In genomic region chr5:7754997-7755596, GRCh38 we compare ENCODE assay signal across 8 cellular contexts.
DNase-seq lines count a peak whose midpoint lies in the region; ATAC-seq and TF ChIP-seq lines count a peak whose summit lies in the region.

No MANE protein-coding gene starts in this region.

- no peaks in the 10 kb centered on the region for H3K4me1 Mint-ChIP-seq in activated CD8-positive, alpha-beta T cell treated with anti-CD3 and anti-CD28 coated beads for 36 hours (ENCODE audit: low read depth)
- peaks cover 7% of the 10 kb centered on the region for H3K4me1 Mint-ChIP-seq in glutamatergic neuron (ENCODE audit: low read depth, unreplicated experiment)

- ATAC-seq in GM18505 (IDR thresholded peaks at IDR 0.05; ENCODE audit: unreplicated experiment) (peak; percentile 82), HG02938 (IDR thresholded peaks at IDR 0.05; ENCODE audit: unreplicated experiment) (peak; percentile 79), gastrocnemius medialis (peak in 1 of 2 donors; percentile 37)
- peak; percentile 58 for ATAC-seq in activated CD8-positive, alpha-beta T cell treated with anti-CD3 and anti-CD28 coated beads for 36 hours

- POLR2A ChIA-PET in activated CD8-positive, alpha-beta T cell treated with anti-CD3 and anti-CD28 coated beads for 36 hours (lab: Charles Lee), result no interaction called here

- no peak for TF ChIP-seq POLR2A in GM18505 (IDR thresholded peaks at IDR 0.05; ENCODE audit: borderline replicate concordance, extremely low read depth, insufficient read depth, insufficient read length)
- no peak for TF ChIP-seq POLR2A in gastrocnemius medialis (IDR thresholded peaks at IDR 0.05)

- H3K36me3 ChIP-seq in BE2C, result no peaks in the 10 kb centered on the region
- no peaks in the 10 kb centered on the region for H3K36me3 ChIP-seq in gastrocnemius medialis

- no peak overlapping the region for H3K4me3 Mint-ChIP-seq in activated CD8-positive, alpha-beta T cell treated with anti-CD3 and anti-CD28 coated beads for 36 hours
- no peak overlapping the region for H3K4me3 Mint-ChIP-seq in glutamatergic neuron (ENCODE audit: unreplicated experiment)

- intact Hi-C loops in activated CD8-positive, alpha-beta T cell treated with anti-CD3 and anti-CD28 coated beads for 36 hours (cut with micrococcal nuclease), result no loop called here
- intact Hi-C loops in gastrocnemius medialis (cut with DNase I; ENCODE audit: low total_unique reads), result loop anchor here (2.0 kb wide), 1 partner anchor 360 kb away; no protein-coding TSS in a partner anchor

- H3K27me3 Mint-ChIP-seq in activated CD8-positive, alpha-beta T cell treated with anti-CD3 and anti-CD28 coated beads for 36 hours, result peaks cover 29% of the 10 kb centered on the region
- peaks cover 6% of the 10 kb centered on the region for H3K27me3 Mint-ChIP-seq in glutamatergic neuron (ENCODE audit: unreplicated experiment)

- H3K4me3 ChIP-seq in BE2C (ENCODE audit: low read depth, low read length) (no peak overlapping the region), gastrocnemius medialis (no peak overlapping the region)

- H3K27ac Mint-ChIP-seq in activated CD8-positive, alpha-beta T cell treated with anti-CD3 and anti-CD28 coated beads for 36 hours, result no peak overlapping the region
- no peak overlapping the region for H3K27ac Mint-ChIP-seq in glutamatergic neuron (ENCODE audit: unreplicated experiment)

- H3K4me1 ChIP-seq in BE2C, result no peaks in the 10 kb centered on the region
- H3K4me1 ChIP-seq in gastrocnemius medialis, result peaks cover 10 to 42% of the 10 kb centered on the region in 2 donors

- TF ChIP-seq CTCF in BE2C (IDR thresholded peaks at IDR 0.05; ENCODE audit: low read depth, low read length) (peak; percentile 92), glutamatergic neuron (IDR thresholded peaks at IDR 0.05; ENCODE audit: partially characterized antibody, unreplicated experiment) (peak; percentile 94), gastrocnemius medialis (IDR thresholded peaks at IDR 0.05 in 4 of 5, conservative IDR thresholded peaks at IDR 0.05 in 1 of 5) (peak; percentile 31 to 58 (median 39))
- peak; percentile 67 for TF ChIP-seq CTCF in activated CD8-positive, alpha-beta T cell treated with anti-CD3 and anti-CD28 coated beads for 36 hours (IDR thresholded peaks at IDR 0.05)

- H3K36me3 Mint-ChIP-seq in activated CD8-positive, alpha-beta T cell treated with anti-CD3 and anti-CD28 coated beads for 36 hours (ENCODE audit: low read depth), result no peaks in the 10 kb centered on the region
- H3K36me3 Mint-ChIP-seq in glutamatergic neuron (ENCODE audit: unreplicated experiment), result no peaks in the 10 kb centered on the region

- no peaks in the 10 kb centered on the region for H3K9me3 Mint-ChIP-seq in activated CD8-positive, alpha-beta T cell treated with anti-CD3 and anti-CD28 coated beads for 36 hours
- H3K9me3 Mint-ChIP-seq in glutamatergic neuron (ENCODE audit: unreplicated experiment), result peaks cover 1% of the 10 kb centered on the region

- H3K27me3 ChIP-seq in BE2C (no peaks in the 10 kb centered on the region; the same call in 1 of the 2 replicates), gastrocnemius medialis (no peaks in the 10 kb centered on the region)

- in situ Hi-C loops in gastrocnemius medialis (cut with MboI; ENCODE audit: low sequenced_read_pairs in 4 of 4), result loop anchor here in 2 of 4 donors (10.0 to 25.0 kb wide), 2 partner anchors 360 to 368 kb away; partner anchors contain the start of gene ADCY2 (in 2 of the 2)

- H3K9me3 ChIP-seq in BE2C, result no peaks in the 10 kb centered on the region
- no peaks in the 10 kb centered on the region for H3K9me3 ChIP-seq in gastrocnemius medialis

- DNase-seq in BE2C, result peak; percentile 76
- peak; percentile 46 for DNase-seq in NCI-H2196 (lab: John Stamatoyannopoulos, UW; ENCODE audit: unreplicated experiment)
- DNase-seq in activated CD8-positive, alpha-beta T cell treated with anti-CD3 and anti-CD28 coated beads for 36 hours, result peak; percentile 58
- peak; percentile 90 for DNase-seq in glutamatergic neuron
- DNase-seq in gastrocnemius medialis, result peak in 1 of 2 donors; percentile 58
- no peak for DNase-seq in NCI-H128 (lab: John Stamatoyannopoulos, UW; ENCODE audit: unreplicated experiment)

- peak overlapping the region; percentile 67 to 84 (median 76) for H3K27ac ChIP-seq in gastrocnemius medialis

- CTCF ChIA-PET in activated CD8-positive, alpha-beta T cell treated with anti-CD3 and anti-CD28 coated beads for 36 hours (lab: Charles Lee), result interaction anchor here (0.5 to 2.0 kb wide), 11 partner anchors 9 to 989 kb away, joined by 3 to 10 read pairs (median 3); no protein-coding TSS in a partner anchor

Comparison
In these comparisons a context has a peak if more than half of its experiments do, and no peak if none do; other contexts are left out.
1. CTCF ChIP-seq: peak in every context shown above with its lines; median percentile 94 in glutamatergic neuron; 92 in BE2C; 67 in activated CD8-positive, alpha-beta T cell treated with anti-CD3 and anti-CD28 coated beads for 36 hours; 39 in gastrocnemius medialis.